6 cellular contexts compared by ENCODE assay signal in the genomic region with DNA sequence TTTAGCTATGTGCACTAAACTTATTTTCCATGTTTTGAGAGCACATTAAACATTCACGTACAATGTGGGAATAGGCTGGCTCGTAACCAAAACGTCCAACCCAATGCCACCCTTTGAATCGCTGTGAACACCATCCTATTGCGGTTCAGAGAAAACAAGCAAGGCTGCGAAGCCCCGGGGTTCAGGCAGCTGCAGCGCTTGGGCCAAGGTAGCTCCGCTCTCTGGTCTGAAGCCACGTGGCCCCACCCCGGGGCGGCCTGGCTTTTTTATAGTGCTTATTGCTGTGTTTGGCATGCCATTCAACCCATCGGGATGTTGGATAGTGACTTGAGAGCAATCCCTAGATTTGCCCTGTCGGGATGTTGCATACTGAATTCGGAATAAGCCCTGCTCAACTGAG.
DNase-seq lines count a peak whose midpoint lies in the region; ATAC-seq, FAIRE-seq and TF ChIP-seq lines count a peak whose summit lies in the region.
"Not testable (repeated sequence)": the region's sequence is repeated elsewhere in the genome, so short reads cannot be mapped to it uniquely, and the experiment has no call there.

No MANE protein-coding gene starts in this region.

- H3K27ac Mint-ChIP-seq in GM23338, result not testable (repeated sequence)

- not testable (repeated sequence) for H3K79me2 ChIP-seq in GM23338 (replicated peaks; ENCODE audit: insufficient read depth); K562 (ENCODE audit: control insufficient read depth, insufficient read depth, low read length)

- not testable (repeated sequence) for H3K9me2 ChIP-seq in GM23338 (ENCODE audit: insufficient read depth)

- not testable (repeated sequence) for H3K4me2 ChIP-seq in GM23338; K562 (ENCODE audit: insufficient read depth, low read length)

- POLR2A ChIA-PET in K562 (lab: Yijun Ruan, JAX), result not testable (repeated sequence)

- H3F3A ChIP-seq in GM23338 (replicated peaks; ENCODE audit: low read depth), result not testable (repeated sequence)

- not testable (repeated sequence) for H3K4me3 Mint-ChIP-seq in GM23338

- not testable (repeated sequence) for TF ChIP-seq RAD21 in K562 (CRISPR knock-in tag; conservative IDR thresholded peaks at IDR 0.05 in 1 of 2, IDR thresholded peaks at IDR 0.05 in 1 of 2)

- intact Hi-C loops in K562 (cut with micrococcal nuclease); left colon (cut with DNase I, micrococcal nuclease); right lobe of liver (cut with DNase I); testis (cut with DNase I; ENCODE audit: low total_unique reads): not testable (repeated sequence)

- H3K27me3 ChIP-seq in GM23338 (ENCODE audit: insufficient read depth); K562 (ENCODE audit: control insufficient read depth in 2 of 2, insufficient read depth in 2 of 2, low read length in 2 of 2); right lobe of liver; testis: not testable (repeated sequence)

- H4K20me1 ChIP-seq in GM23338 (replicated peaks; ENCODE audit: insufficient read depth); K562 (replicated peaks; ENCODE audit: control insufficient read depth, insufficient read depth, low read length): not testable (repeated sequence)

- TF ChIP-seq CTCF in GM23338 (conservative IDR thresholded peaks at IDR 0.05; ENCODE audit: low read depth in 2 of 2); K562 (IDR thresholded peaks at IDR 0.05 in 2 of 3, conservative IDR thresholded peaks at IDR 0.05 in 1 of 3; ENCODE audit: insufficient read depth in 2 of 3, low read depth in 1 of 3, low read length in 3 of 3); right lobe of liver (IDR thresholded peaks at IDR 0.05); testis (IDR thresholded peaks at IDR 0.05): not testable (repeated sequence)

- not testable (repeated sequence) for H3K4me1 Mint-ChIP-seq in GM23338

- H3K9me1 ChIP-seq in K562 (ENCODE audit: control insufficient read depth, insufficient read depth, low read length), result not testable (repeated sequence)

- H3K9me3 ChIP-seq in K562 (replicated peaks; ENCODE audit: control insufficient read depth, insufficient read depth, low read depth, low read length); right lobe of liver; testis: not testable (repeated sequence)

- not testable (repeated sequence) for H3K9me3 Mint-ChIP-seq in GM23338

- ATAC-seq in GM23338 (peak; percentile 64), K562 (peak; percentile 72), left colon (peak; percentile 68), right lobe of liver (peak; percentile 19 to 76 (median 42))

- H3K27ac ChIP-seq in GM23338 (ENCODE audit: low read depth); K562 (ENCODE audit: extremely low read depth, low read depth, low read length); right lobe of liver; testis: not testable (repeated sequence)

- not testable (repeated sequence) for FAIRE-seq in K562 (lab: Jason Lieb, UNC)

- not testable (repeated sequence) for H3K36me3 Mint-ChIP-seq in GM23338 (ENCODE audit: low read depth)

- H3K36me3 ChIP-seq in GM23338 (ENCODE audit: insufficient read depth); K562 (ENCODE audit: control insufficient read depth, insufficient read depth, low read length); right lobe of liver; testis (ENCODE audit: low read depth, missing control alignments): not testable (repeated sequence)

- not testable (repeated sequence) for DNase-seq in GM23338 (ENCODE audit: low spot score); K562 (ENCODE audit: extremely low read depth in 1 of 4, low spot score in 3 of 4); right lobe of liver
- DNase-seq in NCI-H69 (lab: John Stamatoyannopoulos, UW) (peak; percentile 8), left colon (peak in 1 of 2 donors; percentile 5), testis (peak; percentile 17)

- 5% methylated on average over 8 of the region's 15 CpGs for WGBS in K562 (ENCODE audit: insufficient coverage, low coverage, missing lambda C conversion rate)
- WGBS in right lobe of liver (ENCODE audit: insufficient coverage, low coverage, low lambda C conversion rate, missing lambda C conversion rate), result no CpG with 5 or more reads among the region's 15 CpGs
- 37% methylated on average over 14 of the region's 15 CpGs; no CpG with 5 or more reads in 1 of the 2 donors for WGBS in testis, 2 donors

- CTCF ChIA-PET in K562 (lab: Yijun Ruan, JAX; ENCODE audit: low intra/inter-chr PET ratio), result not testable (repeated sequence)

- not testable (repeated sequence) for H3K4me3 ChIP-seq in GM23338, K562, right lobe of liver, testis

- not testable (repeated sequence) for TF ChIP-seq EP300 in K562 (IDR thresholded peaks at IDR 0.05; ENCODE audit: low read length)

- H3K27me3 Mint-ChIP-seq in GM23338 (ENCODE audit: insufficient read depth, low read depth, poor library complexity), result not testable (repeated sequence)

- not testable (repeated sequence) for H3K9ac ChIP-seq in K562 (ENCODE audit: insufficient read depth in 1 of 2, low read depth in 2 of 2, low read length in 2 of 2)

- not testable (repeated sequence) for H2AFZ ChIP-seq in GM23338; K562 (ENCODE audit: low read depth, low read length)

- H3K4me1 ChIP-seq in GM23338 (ENCODE audit: insufficient read depth); K562 (replicated peaks in 1 of 2; ENCODE audit: control insufficient read depth in 2 of 2, insufficient read depth in 2 of 2, low read length in 2 of 2); right lobe of liver; testis: not testable (repeated sequence)

- not testable (repeated sequence) for TF ChIP-seq POLR2A in K562 (conservative IDR thresholded peaks at IDR 0.05); right lobe of liver (IDR thresholded peaks at IDR 0.05); testis (IDR thresholded peaks at IDR 0.05)

- in situ Hi-C loops in K562 (cut with MboI), result not testable (repeated sequence)

- BruUV-seq in K562 (replicated peaks; lab: Mats Ljungman, UMichigan), result not testable (repeated sequence)
